Comparison of ENCODE assay signal across 22 cellular contexts in genomic region chr18:64103979-64104378, GRCh38. TPM values are rescaled to one million over a fixed set of nuclear protein-coding genes. Genes with fewer than 3 reads are reported as not detected.
A peak's percentile ranks its signal among the peaks of the same experiment; 100 is the strongest.
DNase-seq lines count a peak whose midpoint lies in the region; ATAC-seq, FAIRE-seq and TF ChIP-seq lines count a peak whose summit lies in the region.
"Had no signal": no experiment of that assay in that cellular context is flagged by ENCODE, and none has a peak within 500 bp of the region (broad histone marks: within the 10 kb centered on the region; RNA-seq: fewer than 3 reads in every experiment).

No MANE protein-coding gene starts in this region.

- no peaks in the 10 kb centered on the region for H3K27me3 ChIP-seq in OCI-LY3 (ENCODE audit: low read depth, low read length)
- H3K27me3 ChIP-seq: body of pancreas, ovary had no signal

- no peak for TF ChIP-seq POLR2A in H54 (IDR thresholded peaks at IDR 0.05; ENCODE audit: low read depth, low read length)

- H3K4me2 ChIP-seq in OCI-LY3 (ENCODE audit: low read length), result no peak overlapping the region

- no peaks in the 10 kb centered on the region for H3K9me3 ChIP-seq in OCI-LY3 (ENCODE audit: insufficient read depth, low read length)
- H3K9me3 ChIP-seq: body of pancreas, ovary had no signal

- no peak overlapping the region for H3K9ac ChIP-seq in OCI-LY3 (ENCODE audit: low read length)

- no peak overlapping the region for H3K4me3 ChIP-seq in AG09309 (ENCODE audit: control insufficient read depth, low read depth, low read length)
- no peak overlapping the region for H3K4me3 ChIP-seq in OCI-LY3 (ENCODE audit: low read length)
- no peak overlapping the region for H3K4me3 ChIP-seq in epithelial cell of proximal tubule (ENCODE audit: low read depth, low read length)
- H3K4me3 ChIP-seq: body of pancreas, ovary had no signal

- peaks cover 26% of the 10 kb centered on the region for H3K4me1 ChIP-seq in OCI-LY3 (ENCODE audit: low read length)
- H3K4me1 ChIP-seq: body of pancreas had no signal

- TF ChIP-seq CTCF in AG09309 (IDR thresholded peaks at IDR 0.05; ENCODE audit: control insufficient read depth, insufficient read depth, low read depth, low read length, missing control alignments), result peak; percentile 25
- peak; percentile 56 for TF ChIP-seq CTCF in OCI-LY3 (IDR thresholded peaks at IDR 0.05; ENCODE audit: low read depth, low read length)
- peak; percentile 16 for TF ChIP-seq CTCF in epithelial cell of proximal tubule (conservative IDR thresholded peaks at IDR 0.05; ENCODE audit: low read depth, low read length)

- H3K36me3 ChIP-seq in OCI-LY3 (replicated peaks; ENCODE audit: low read depth, low read length), result no peaks in the 10 kb centered on the region
- H3K36me3 ChIP-seq: ovary had no signal

- H3K27ac ChIP-seq in OCI-LY3 (ENCODE audit: low read length), result no peak overlapping the region
- H3K27ac ChIP-seq: body of pancreas, ovary had no signal

- no peak for ATAC-seq in HG02763 (IDR thresholded peaks at IDR 0.05; ENCODE audit: unreplicated experiment)
- ATAC-seq: activated T-cell treated with anti-CD3 and anti-CD28 coated beads, Interleukin-2, amount 50 U/mL, for 4 hours; body of pancreas had no signal

- no peak for FAIRE-seq in H54 (lab: Jason Lieb, UNC)
- FAIRE-seq: endothelial cell of umbilical vein, frontal cortex, TTC549 had no signal

- H3K79me2 ChIP-seq in OCI-LY3 (ENCODE audit: low read length), result no peaks in the 10 kb centered on the region

- DNase-seq in AG09309 (ENCODE audit: low read depth) (no peak), H54 (ENCODE audit: insufficient read length, low spot score) (peak; percentile 0), epithelial cell of proximal tubule (ENCODE audit: low read depth) (no peak), DMS 273 treated with DMSO at 0.1 percent for 48 hours (lab: John Stamatoyannopoulos, UW) (no peak), NCI-H2227 treated with DMSO at 0.1 percent for 48 hours (lab: John Stamatoyannopoulos, UW) (no peak), NCI-H146 treated with DMSO at 0.1 percent for 48 hours (lab: John Stamatoyannopoulos, UW; ENCODE audit: unreplicated experiment) (no peak)
- DNase-seq: activated CD4-positive, alpha-beta T cell treated with anti-CD3 and anti-CD28 coated beads, Interleukin-2, amount 50 U/mL, for 48 hours; activated naive CD8-positive, alpha-beta T cell treated with anti-CD3 and anti-CD28 coated beads for 36 hours; activated T-cell treated with anti-CD3 and anti-CD28 coated beads, Interleukin-2, amount 50 U/mL, for 4 hours; COR-L47; cortex of kidney; NCI-H146; ovary; stimulated activated CD4-positive, alpha-beta T cell treated with anti-CD3 and anti-CD28 coated beads, Interleukin-4, amount 100 ng/mL, for 24 hours; stimulated activated CD8-positive, alpha-beta memory T cell treated with anti-CD3 and anti-CD28 coated beads, Interleukin-4, amount 100 ng/mL, for 48 hours had no signal

- no peak overlapping the region for H2AFZ ChIP-seq in OCI-LY3 (ENCODE audit: low read depth, low read length)

- no peaks in the 10 kb centered on the region for H4K20me1 ChIP-seq in OCI-LY3 (ENCODE audit: insufficient read depth, low read length)

RNA-seq across cellular contexts. Expression of gene LINC00305, which starts 44.9 kb away (rescaled TPM):
- not detected in 2 replicates for total RNA-seq in epithelial cell of proximal tubule
- total RNA-seq: activated naive CD8-positive, alpha-beta T cell treated with anti-CD3 and anti-CD28 coated beads for 36 hours; activated T-cell treated with anti-CD3 and anti-CD28 coated beads, Interleukin-2, amount 50 U/mL, for 4 hours; body of pancreas; endothelial cell of umbilical vein; frontal cortex; ovary; skeletal muscle tissue had no signal
